In genomic region chr11:37748641-37749040, GRCh38 we compare ENCODE assay signal across 25 cellular contexts.
"Had no signal": no experiment of that assay in that cellular context is flagged by ENCODE, and none has a peak within 500 bp of the region (broad histone marks: within the 10 kb centered on the region; RNA-seq: fewer than 3 reads in every experiment).

No MANE protein-coding gene starts in this region.

- H3K4me1 Mint-ChIP-seq: naive thymus-derived CD8-positive, alpha-beta T cell; nephron; neural crest cell; stimulated activated effector memory CD8-positive, alpha-beta T cell treated with anti-CD3 and anti-CD28 coated beads, Interleukin-12 subunit alpha, Interleukin-12 subunit beta, amount 100 ng/mL, for 72 hours had no signal

- FAIRE-seq: pancreas had no signal

- H2AFZ ChIP-seq: hepatocyte had no signal

- H3K27me3 Mint-ChIP-seq: naive thymus-derived CD8-positive, alpha-beta T cell; stimulated activated naive CD8-positive, alpha-beta T cell treated with anti-CD3 and anti-CD28 coated beads, Interleukin-15, Interleukin-2, amounts not matched to agents 100 ng/mL and 50 ng/mL, for 24 hours had no signal

- H3K9me3 ChIP-seq: lower lobe of right lung, pancreas, prostate gland, tibial nerve, vagina had no signal

- H3K36me3 Mint-ChIP-seq: naive thymus-derived CD8-positive, alpha-beta T cell; stimulated activated effector memory CD8-positive, alpha-beta T cell treated with anti-CD3 and anti-CD28 coated beads, Interleukin-12 subunit alpha, Interleukin-12 subunit beta, amount 100 ng/mL, for 72 hours had no signal

- H3K27me3 ChIP-seq: hepatocyte, left lung, pancreas, spleen, tibial nerve, upper lobe of left lung, vagina had no signal

- H3K4me3 Mint-ChIP-seq: naive thymus-derived CD8-positive, alpha-beta T cell; nephron; neural crest cell; stimulated activated effector memory CD8-positive, alpha-beta T cell treated with anti-CD3 and anti-CD28 coated beads, Interleukin-12 subunit alpha, Interleukin-12 subunit beta, amount 100 ng/mL, for 72 hours; stimulated activated naive CD8-positive, alpha-beta T cell treated with anti-CD3 and anti-CD28 coated beads, Interleukin-15, Interleukin-2, amounts not matched to agents 100 ng/mL and 50 ng/mL, for 24 hours had no signal

- H3K4me3 ChIP-seq: hepatocyte, left lung, lower lobe of right lung, pancreas, prostate gland, skin epidermis, spleen, tibial nerve, upper lobe of left lung, vagina had no signal

- H3K27ac ChIP-seq: hepatocyte, left lung, lower lobe of right lung, pancreas, prostate gland, skin epidermis, spleen, tibial nerve, upper lobe of left lung, vagina had no signal

- H3K4me2 ChIP-seq: hepatocyte had no signal

- H3K4me1 ChIP-seq: left lung, lower lobe of right lung, pancreas, prostate gland, spleen, tibial nerve, upper lobe of left lung, vagina had no signal

- H3K9me3 Mint-ChIP-seq: stimulated activated naive CD8-positive, alpha-beta T cell treated with anti-CD3 and anti-CD28 coated beads, Interleukin-15, Interleukin-2, amounts not matched to agents 100 ng/mL and 50 ng/mL, for 24 hours had no signal

- H3K36me3 ChIP-seq: left lung, lower lobe of right lung, pancreas, prostate gland, spleen, tibial nerve, upper lobe of left lung, vagina had no signal

- H3K79me2 ChIP-seq: hepatocyte had no signal

- H3K27ac Mint-ChIP-seq: naive thymus-derived CD8-positive, alpha-beta T cell; nephron; stimulated activated effector memory CD8-positive, alpha-beta T cell treated with anti-CD3 and anti-CD28 coated beads, Interleukin-12 subunit alpha, Interleukin-12 subunit beta, amount 100 ng/mL, for 72 hours; stimulated activated naive CD8-positive, alpha-beta T cell treated with anti-CD3 and anti-CD28 coated beads, Interleukin-15, Interleukin-2, amounts not matched to agents 100 ng/mL and 50 ng/mL, for 24 hours had no signal

- ATAC-seq: left colon; left lung; lower lobe of right lung; naive thymus-derived CD8-positive, alpha-beta T cell; pancreas; right cardiac atrium; sciatic nerve; stimulated activated effector memory CD8-positive, alpha-beta T cell treated with anti-CD3 and anti-CD28 coated beads, Interleukin-12 subunit alpha, Interleukin-12 subunit beta, amount 100 ng/mL, for 72 hours had no signal

- DNase-seq: islet precursor cell; kidney glomerular epithelial cell; left colon; left lung; lower lobe of right lung; naive thymus-derived CD8-positive, alpha-beta T cell; nucleus accumbens; pancreas; posterior cingulate gyrus; retina; right cardiac atrium; spleen; stimulated activated CD4-positive, alpha-beta T cell treated with anti-CD3 and anti-CD28 coated beads, Interleukin-4, amount 100 ng/mL, for 24 hours; stimulated activated naive CD4-positive, alpha-beta T cell; upper lobe of left lung had no signal
